ENCODE assay signal across 36 cellular contexts in the genomic region with DNA sequence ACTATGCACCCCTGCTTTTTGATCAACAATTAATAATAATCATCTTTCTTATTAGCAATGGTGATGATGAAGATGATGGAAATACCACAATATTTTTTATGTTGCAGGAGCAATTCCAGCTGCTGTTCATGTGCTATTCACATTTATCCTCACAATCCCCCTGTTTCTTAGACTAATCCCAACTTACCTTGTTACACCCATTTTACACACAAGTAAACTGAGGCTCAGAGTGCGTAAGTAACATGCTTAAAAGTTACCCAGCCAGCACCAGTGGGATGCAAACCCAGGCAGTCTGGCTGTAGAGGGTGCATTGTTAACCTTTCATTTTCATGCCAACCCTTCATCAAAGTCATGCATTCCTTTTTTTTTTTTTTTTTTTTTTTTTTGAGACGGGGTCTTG. TPM values are rescaled to one million over a fixed set of nuclear protein-coding genes. Genes with fewer than 3 reads are reported as not detected.
"Had no signal": no experiment of that assay in that cellular context is flagged by ENCODE, and none has a peak within 500 bp of the region (broad histone marks: within the 10 kb centered on the region; RNA-seq: fewer than 3 reads in every experiment).

No MANE protein-coding gene starts in this region.

- ATAC-seq: foreskin keratinocyte; gastroesophageal sphincter; left lobe of liver; mucosa of descending colon; natural killer cell treated with Interleukin-12 subunit alpha and Interleukin-12 subunit beta and Interleukin-15 and Interleukin-18, amount 100 ng/mL, for 72 hours; sciatic nerve; stimulated activated naive CD8-positive, alpha-beta T cell treated with anti-CD3 and anti-CD28 coated beads, Interleukin-15, Interleukin-2, amounts not matched to agents 100 U/mL and 50 U/mL, for 24 hours had no signal

- H3K4me1 ChIP-seq: colonic mucosa, foreskin keratinocyte, gastroesophageal sphincter, parathyroid adenoma, tibial artery had no signal

- H3K4me2 ChIP-seq: hepatocyte, smooth muscle cell had no signal

- H3K9ac ChIP-seq: parathyroid adenoma had no signal

- H3K27ac Mint-ChIP-seq: endodermal cell; memory B cell; mesothelial cell of epicardium; natural killer cell treated with Interleukin-12 subunit alpha and Interleukin-12 subunit beta and Interleukin-15 and Interleukin-18, amount 100 ng/mL, for 72 hours; progenitor cell of endocrine pancreas; type B pancreatic cell had no signal

- H3K36me3 ChIP-seq: colonic mucosa, esophagus muscularis mucosa, gastroesophageal sphincter, heart left ventricle, tibial artery had no signal

- H3K9me3 ChIP-seq: colonic mucosa, esophagus muscularis mucosa, gastroesophageal sphincter, heart left ventricle, mucosa of descending colon, testis, tibial artery had no signal

- DNase-seq: colonic mucosa; effector CD8-positive, alpha-beta T cell; endodermal cell; foreskin keratinocyte; kidney; mucosa of descending colon; naive B cell; stimulated activated CD4-positive, alpha-beta T cell treated with anti-CD3 and anti-CD28 coated beads, Interleukin-12 subunit alpha, Interleukin-12 subunit beta, amount 100 ng/mL, for 4 hours; stimulated activated CD4-positive, alpha-beta T cell treated with anti-CD3 and anti-CD28 coated beads, Interleukin-1b, Interleukin-23, amount 100 ng/mL, for 48 hours; stimulated activated CD4-positive, alpha-beta T cell treated with anti-CD3 and anti-CD28 coated beads, Interleukin-4, amount 100 ng/mL, for 1 hour; stimulated activated CD8-positive, alpha-beta memory T cell treated with anti-CD3 and anti-CD28 coated beads, Interleukin-4, amount 100 ng/mL, for 48 hours; stimulated activated naive CD8-positive, alpha-beta T cell treated with anti-CD3 and anti-CD28 coated beads, Interleukin-15, Interleukin-2, amounts not matched to agents 100 U/mL and 50 U/mL, for 24 hours; testis; tibial artery had no signal

- H2AFZ ChIP-seq: hepatocyte, parathyroid adenoma had no signal

- H3K27ac ChIP-seq: colonic mucosa, esophagus muscularis mucosa, foreskin keratinocyte, gastroesophageal sphincter, hepatocyte, parathyroid adenoma, testis, tibial artery had no signal

- H3K36me3 Mint-ChIP-seq: memory B cell; mesothelial cell of epicardium; naive B cell; natural killer cell treated with Interleukin-12 subunit alpha and Interleukin-12 subunit beta and Interleukin-15 and Interleukin-18, amount 100 ng/mL, for 72 hours; type B pancreatic cell had no signal

- H3K27me3 ChIP-seq: colonic mucosa, testis had no signal

- FAIRE-seq: endothelial cell of umbilical vein, kidney had no signal

- H3K4me3 ChIP-seq: colonic mucosa, esophagus muscularis mucosa, gastroesophageal sphincter, heart left ventricle, hepatocyte, lung, mucosa of descending colon, smooth muscle cell, testis, tibial artery had no signal

- H3K4me3 Mint-ChIP-seq: dendritic cell treated with granulocyte-macrophage colony-stimulating factor and Interleukin-4, amounts not matched to agents 40 ng/mL and 50 ng/mL, for 4 days; endodermal cell; memory B cell; mesothelial cell of epicardium; naive B cell; natural killer cell treated with Interleukin-12 subunit alpha and Interleukin-12 subunit beta and Interleukin-15 and Interleukin-18, amount 100 ng/mL, for 72 hours; neural crest cell; type B pancreatic cell had no signal

- H3K79me2 ChIP-seq: hepatocyte, parathyroid adenoma had no signal

- H3K27me3 Mint-ChIP-seq: dendritic cell treated with granulocyte-macrophage colony-stimulating factor and Interleukin-4, amounts not matched to agents 40 ng/mL and 50 ng/mL, for 4 days; natural killer cell treated with Interleukin-12 subunit alpha and Interleukin-12 subunit beta and Interleukin-15 and Interleukin-18, amount 100 ng/mL, for 72 hours had no signal

RNA-seq across cellular contexts. Expression of a gene that starts 1.6 kb away (rescaled TPM):
- total RNA-seq: endodermal cell; endothelial cell of umbilical vein; epithelial cell of proximal tubule; esophagus muscularis mucosa; fibroblast of lung; foreskin keratinocyte; gastroesophageal sphincter; heart left ventricle; hepatocyte; left lobe of liver; liver; lung; mesothelial cell of epicardium; mucosa of descending colon; natural killer cell treated with Interleukin-12 subunit alpha and Interleukin-12 subunit beta and Interleukin-15 and Interleukin-18, amount 100 ng/mL, for 72 hours; neural crest cell; osteoblast; progenitor cell of endocrine pancreas; sciatic nerve; urinary bladder had no signal
- polyA plus RNA-seq: endothelial cell of umbilical vein, fibroblast of lung, foreskin keratinocyte, heart left ventricle, hepatocyte, liver, urinary bladder had no signal

RNA-seq across cellular contexts. Expression of a gene that starts 2.4 kb away (rescaled TPM):
- total RNA-seq: endothelial cell of umbilical vein; epithelial cell of proximal tubule; fibroblast of lung; foreskin keratinocyte; hepatocyte; left lobe of liver; mesothelial cell of epicardium; natural killer cell treated with Interleukin-12 subunit alpha and Interleukin-12 subunit beta and Interleukin-15 and Interleukin-18, amount 100 ng/mL, for 72 hours; neural crest cell; osteoblast; progenitor cell of endocrine pancreas; smooth muscle cell; testis had no signal
- polyA plus RNA-seq: endothelial cell of umbilical vein, fibroblast of lung, foreskin keratinocyte, hepatocyte, smooth muscle cell had no signal
